ENCODE assay signal across 1 cellular context in the genomic region with DNA sequence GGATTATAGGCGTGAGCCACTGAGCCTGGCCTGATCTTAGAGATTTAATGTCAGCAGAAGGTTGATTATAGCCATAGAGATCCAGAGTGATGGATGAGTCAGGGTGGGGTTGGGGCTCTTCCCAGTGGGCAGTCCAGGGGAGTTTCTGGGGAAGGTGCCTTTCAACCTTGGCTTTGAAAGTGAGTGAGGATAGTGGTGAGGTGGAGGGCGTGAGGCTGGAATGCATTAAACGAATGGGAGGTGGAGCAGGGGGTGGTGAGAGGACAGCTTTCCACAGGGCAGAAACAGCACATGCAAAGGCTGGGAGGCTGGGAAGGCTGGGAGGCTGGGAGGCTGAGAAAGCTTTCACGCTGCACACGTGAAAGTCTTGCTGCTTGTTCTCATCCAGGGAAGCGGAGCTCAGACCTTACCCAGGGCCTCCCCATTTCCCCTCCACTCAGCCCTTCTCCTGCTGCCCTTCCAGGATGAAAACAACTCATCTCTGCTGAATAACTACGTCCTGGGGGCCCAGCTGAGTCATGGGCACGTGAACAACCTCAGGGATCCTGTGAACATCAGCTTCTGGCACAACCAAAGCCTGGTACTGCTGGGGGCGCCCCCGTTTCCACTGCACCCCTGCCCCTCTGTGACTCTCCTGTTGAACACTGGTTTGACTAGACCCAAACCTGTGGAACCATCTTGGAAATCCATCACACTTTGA.
TF ChIP-seq lines count a peak whose summit lies in the region.

No MANE protein-coding gene starts in this region.

TF ChIP-seq in SK-N-SH, 30 proteins besides CTCF, POLR2A, EP300 and RAD21:
- TF ChIP-seq, protein P1, sequence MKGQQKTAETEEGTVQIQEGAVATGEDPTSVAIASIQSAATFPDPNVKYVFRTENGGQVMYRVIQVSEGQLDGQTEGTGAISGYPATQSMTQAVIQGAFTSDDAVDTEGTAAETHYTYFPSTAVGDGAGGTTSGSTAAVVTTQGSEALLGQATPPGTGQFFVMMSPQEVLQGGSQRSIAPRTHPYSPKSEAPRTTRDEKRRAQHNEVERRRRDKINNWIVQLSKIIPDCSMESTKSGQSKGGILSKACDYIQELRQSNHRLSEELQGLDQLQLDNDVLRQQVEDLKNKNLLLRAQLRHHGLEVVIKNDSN (IDR thresholded peaks at IDR 0.05; ENCODE audit: borderline replicate concordance, low read depth), result peak; percentile 76
- no peak for TF ChIP-seq GABPA (IDR thresholded peaks at IDR 0.05; ENCODE audit: low read depth)
